Comparison of ENCODE assay signal across 24 cellular contexts in genomic region chr12:121030576-121031212, GRCh38. TPM values are rescaled to one million over a fixed set of nuclear protein-coding genes. Genes with fewer than 3 reads are reported as not detected.
DNase-seq lines count a peak whose midpoint lies in the region; ATAC-seq and TF ChIP-seq lines count a peak whose summit lies in the region.
"Had no signal": no experiment of that assay in that cellular context is flagged by ENCODE, and none has a peak within 500 bp of the region (broad histone marks: within the 10 kb centered on the region; RNA-seq: fewer than 3 reads in every experiment).

No MANE protein-coding gene starts in this region.

- no peak overlapping the region for H3K4me3 Mint-ChIP-seq in activated naive CD4-positive, alpha-beta T cell treated with anti-CD3 and anti-CD28 coated beads, Interleukin-2, amount 50 U/mL, for 24 hours
- H3K4me3 Mint-ChIP-seq in activated naive CD4-positive, alpha-beta T cell treated with anti-CD3 and anti-CD28 coated beads for 36 hours, result no peak overlapping the region
- H3K4me3 Mint-ChIP-seq in T-helper 17 cell, result no peak overlapping the region
- H3K4me3 Mint-ChIP-seq in immature natural killer cell, result no peak overlapping the region
- H3K4me3 Mint-ChIP-seq: HFFc6 had no signal

- H3K4me1 Mint-ChIP-seq in activated naive CD4-positive, alpha-beta T cell treated with anti-CD3 and anti-CD28 coated beads, Interleukin-2, amount 50 U/mL, for 24 hours, result peaks cover 28% of the 10 kb centered on the region
- peaks cover 30% of the 10 kb centered on the region for H3K4me1 Mint-ChIP-seq in activated naive CD4-positive, alpha-beta T cell treated with anti-CD3 and anti-CD28 coated beads for 36 hours (ENCODE audit: low read depth)
- H3K4me1 Mint-ChIP-seq in T-helper 17 cell (peaks cover 29% of the 10 kb centered on the region), immature natural killer cell (peaks cover 49 to 51% of the 10 kb centered on the region in 2 donors)

- CTCF ChIA-PET in activated naive CD4-positive, alpha-beta T cell treated with anti-CD3 and anti-CD28 coated beads for 36 hours (lab: Charles Lee), result interaction anchor here (0.6 kb wide), 1 partner anchor 218 kb away, joined by 3 read pairs; no protein-coding TSS in a partner anchor

- H3K4me3 ChIP-seq in left ventricle myocardium inferior, result no peak overlapping the region
- H3K4me3 ChIP-seq: K562, PC-9 had no signal

- H3K27ac Mint-ChIP-seq in activated naive CD4-positive, alpha-beta T cell treated with anti-CD3 and anti-CD28 coated beads, Interleukin-2, amount 50 U/mL, for 24 hours, result peak overlapping the region; percentile 41
- no peak overlapping the region for H3K27ac Mint-ChIP-seq in activated naive CD4-positive, alpha-beta T cell treated with anti-CD3 and anti-CD28 coated beads for 36 hours
- H3K27ac Mint-ChIP-seq in T-helper 17 cell (peak overlapping the region; percentile 78), immature natural killer cell (peak overlapping the region in 5 of 6 donors; percentile 12 to 72 (median 37))
- H3K27ac Mint-ChIP-seq: HFFc6 had no signal

- DNase-seq in activated naive CD4-positive, alpha-beta T cell treated with anti-CD3 and anti-CD28 coated beads for 36 hours, result no peak
- no peak for DNase-seq in T-helper 17 cell
- no peak for DNase-seq in immature natural killer cell
- DNase-seq in DMS 273 (lab: John Stamatoyannopoulos, UW; ENCODE audit: unreplicated experiment), result no peak
- DNase-seq in left ventricle myocardium inferior, result no peak
- DNase-seq: H7, HFFc6, MM.1S, NCI-H1048, NCI-H1417 treated with DMSO at 0.1 percent for 48 hours, NCI-H187, NCI-H2107, NCI-H446 treated with DMSO at 0.1 percent for 48 hours, NCI-H526 treated with DMSO at 0.1 percent for 48 hours, PC-9, RPMI8226, SHP77 treated with DMSO at 0.1 percent for 48 hours, SK-N-SH had no signal

- H3K36me3 Mint-ChIP-seq in activated naive CD4-positive, alpha-beta T cell treated with anti-CD3 and anti-CD28 coated beads, Interleukin-2, amount 50 U/mL, for 24 hours, result peaks cover 18% of the 10 kb centered on the region
- H3K36me3 Mint-ChIP-seq in activated naive CD4-positive, alpha-beta T cell treated with anti-CD3 and anti-CD28 coated beads for 36 hours (ENCODE audit: low read depth), result peaks cover 5% of the 10 kb centered on the region
- H3K36me3 Mint-ChIP-seq in T-helper 17 cell (ENCODE audit: low read depth) (peaks cover 12% of the 10 kb centered on the region), immature natural killer cell (peaks cover 16 to 32% (median 19%) of the 10 kb centered on the region in 3 donors)

- intact Hi-C loops in activated naive CD4-positive, alpha-beta T cell treated with anti-CD3 and anti-CD28 coated beads for 36 hours (cut with micrococcal nuclease), result loop anchor here (5.0 to 10.0 kb wide), 5 partner anchors 624 to 1074 kb away; no protein-coding TSS in a partner anchor
- intact Hi-C loops in left ventricle myocardium inferior (cut with micrococcal nuclease), result no loop called here

- no peak overlapping the region for H3K27ac ChIP-seq in left ventricle myocardium inferior (replicated peaks)
- H3K27ac ChIP-seq: C4-2B, HL-60, PC-9 had no signal

- H3K36me3 ChIP-seq in left ventricle myocardium inferior, result no peaks in the 10 kb centered on the region

- no peak for TF ChIP-seq CTCF in left ventricle myocardium inferior (IDR thresholded peaks at IDR 0.05; ENCODE audit: borderline replicate concordance)

- no peaks in the 10 kb centered on the region for H3K27me3 ChIP-seq in left ventricle myocardium inferior (ENCODE audit: low read depth)

- H3K27me3 Mint-ChIP-seq in activated naive CD4-positive, alpha-beta T cell treated with anti-CD3 and anti-CD28 coated beads, Interleukin-2, amount 50 U/mL, for 24 hours, result no peaks in the 10 kb centered on the region
- H3K27me3 Mint-ChIP-seq in activated naive CD4-positive, alpha-beta T cell treated with anti-CD3 and anti-CD28 coated beads for 36 hours (ENCODE audit: low read depth), result no peaks in the 10 kb centered on the region
- no peaks in the 10 kb centered on the region for H3K27me3 Mint-ChIP-seq in T-helper 17 cell
- H3K27me3 Mint-ChIP-seq in immature natural killer cell (ENCODE audit: low read depth in 3 of 3), result peaks cover 2 to 5% (median 2%) of the 10 kb centered on the region in 3 donors

- H3K9me3 ChIP-seq in T-helper 17 cell (ENCODE audit: control insufficient read depth, low read length, poor library complexity, severe bottlenecking) (no peaks in the 10 kb centered on the region), left ventricle myocardium inferior (replicated peaks) (no peaks in the 10 kb centered on the region)
- H3K9me3 ChIP-seq: SK-N-SH had no signal

- ATAC-seq in T-helper 17 cell, result no peak
- ATAC-seq in GM18907 (IDR thresholded peaks at IDR 0.05; ENCODE audit: unreplicated experiment), result no peak
- ATAC-seq: HepG2, K562 had no signal

- no peaks in the 10 kb centered on the region for H3K4me1 ChIP-seq in left ventricle myocardium inferior

- H3K9me3 Mint-ChIP-seq in activated naive CD4-positive, alpha-beta T cell treated with anti-CD3 and anti-CD28 coated beads, Interleukin-2, amount 50 U/mL, for 24 hours, result no peaks in the 10 kb centered on the region
- H3K9me3 Mint-ChIP-seq in activated naive CD4-positive, alpha-beta T cell treated with anti-CD3 and anti-CD28 coated beads for 36 hours, result no peaks in the 10 kb centered on the region
- no peaks in the 10 kb centered on the region for H3K9me3 Mint-ChIP-seq in immature natural killer cell
- H3K9me3 Mint-ChIP-seq: HFFc6 had no signal

RNA-seq across cellular contexts. Expression of gene OASL, which starts 8.4 kb away (rescaled TPM):
- total RNA-seq in activated naive CD4-positive, alpha-beta T cell treated with anti-CD3 and anti-CD28 coated beads for 36 hours, result 10 to 100 TPM; 12.4 to 13.4 TPM
- total RNA-seq in T-helper 17 cell, result 10 to 100 TPM; 18.8 to 30.3 TPM
- polyA plus RNA-seq in immature natural killer cell, result 10 to 100 TPM in 2 of 3 donors, 1 to 10 TPM in 1; 7.7 to 21.7 (median 13.2) TPM
- 0.25 TPM for total RNA-seq in left ventricle myocardium inferior
- total RNA-seq: H7, HFFc6 had no signal
- polyA plus RNA-seq: K562 had no signal

RNA-seq across cellular contexts. Expression of gene C12orf43, which starts 14.4 kb away (rescaled TPM):
- total RNA-seq in activated naive CD4-positive, alpha-beta T cell treated with anti-CD3 and anti-CD28 coated beads for 36 hours, result 10 to 100 TPM; 14.1 to 15.0 TPM
- 10 to 100 TPM; 16.1 to 17.3 TPM for total RNA-seq in T-helper 17 cell
- polyA plus RNA-seq in immature natural killer cell, result 10 to 100 TPM; 11.8 to 24.8 (median 23.9) TPM
- 7.6 TPM for total RNA-seq in left ventricle myocardium inferior

RNA-seq across cellular contexts. Expression of gene HNF1A, which starts 52.4 kb away (rescaled TPM):
- not detected for total RNA-seq in activated naive CD4-positive, alpha-beta T cell treated with anti-CD3 and anti-CD28 coated beads for 36 hours
- not detected for total RNA-seq in T-helper 17 cell
- not detected for polyA plus RNA-seq in immature natural killer cell
- not detected for total RNA-seq in left ventricle myocardium inferior
- total RNA-seq: H7, HFFc6, K562, PC-9 had no signal
- polyA plus RNA-seq: K562, SK-N-SH had no signal

Comparison
In these comparisons a context has a peak if more than half of its experiments do, and no peak if none do; other contexts are left out.
1. RNA of gene OASL, which starts 8.4 kb away (total RNA-seq): 18.8 to 30.3 TPM in T-helper 17 cell and 12.4 to 13.4 TPM in activated naive CD4-positive, alpha-beta T cell treated with anti-CD3 and anti-CD28 coated beads for 36 hours; 0.25 TPM in left ventricle myocardium inferior (single experiment); every median in the first group is over 10 times any median in the second.